Comparison of ENCODE assay signal across 10 cellular contexts in the genomic region with DNA sequence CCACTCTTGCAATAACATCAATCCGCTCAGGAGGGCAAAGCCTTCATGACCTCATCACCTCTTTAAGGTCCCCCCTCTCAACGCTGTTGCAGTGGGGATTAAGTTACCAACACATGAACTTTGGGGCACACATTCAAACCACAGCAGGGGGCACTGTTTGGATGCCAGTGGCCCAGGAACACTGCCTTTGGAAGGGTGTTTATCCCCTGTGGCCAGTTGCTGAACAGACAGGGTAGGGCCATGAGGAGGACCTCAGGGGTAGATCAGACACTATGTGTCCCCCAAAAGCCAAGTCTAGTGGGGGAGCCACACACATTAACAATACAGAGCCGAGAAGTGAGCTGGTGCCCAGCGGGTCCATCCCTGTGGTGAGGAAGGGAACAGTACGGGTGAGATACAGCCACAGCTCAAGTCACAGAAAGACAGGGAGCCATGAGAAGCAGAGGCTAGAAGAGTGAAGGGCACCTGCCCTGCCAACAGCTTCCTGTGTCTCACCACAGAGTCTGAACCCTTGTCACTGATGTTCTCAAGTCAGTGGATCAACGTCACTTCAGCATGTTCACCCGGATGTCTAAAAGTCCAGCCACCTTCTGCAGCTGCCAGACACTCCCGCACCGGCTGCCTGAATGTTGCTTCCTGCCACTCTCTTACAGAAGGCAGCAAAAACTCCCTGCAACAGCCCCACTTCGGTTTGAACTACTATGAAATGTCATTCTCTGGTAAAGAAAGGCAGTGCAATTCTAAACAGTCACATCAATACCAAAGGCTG. TPM values are rescaled to one million over a fixed set of nuclear protein-coding genes. Genes with fewer than 3 reads are reported as not detected.
DNase-seq lines count a peak whose midpoint lies in the region; ATAC-seq and FAIRE-seq lines count a peak whose summit lies in the region.
"Had no signal": no experiment of that assay in that cellular context is flagged by ENCODE, and none has a peak within 500 bp of the region (broad histone marks: within the 10 kb centered on the region; RNA-seq: fewer than 3 reads in every experiment).

No MANE protein-coding gene starts in this region.

- H3K36me3 ChIP-seq in esophagus (ENCODE audit: control insufficient read depth in 2 of 2, insufficient read depth in 2 of 2, low read length in 1 of 2) = no peaks in the 10 kb centered on the region

- DNase-seq in GM18507 (ENCODE audit: extremely low spot score, insufficient read length, low read depth) (peak; percentile 22), iPS-NIHi11 (ENCODE audit: low spot score) (no peak), NCI-H146 treated with DMSO at 0.1 percent for 48 hours (lab: John Stamatoyannopoulos, UW; ENCODE audit: unreplicated experiment) (no peak)
- DNase-seq in activated CD4-positive, CD25-positive, alpha-beta regulatory T cell treated with anti-CD3 and anti-CD28 coated beads, Interleukin-2, amount 50 U/mL, for 72 hours = peak; percentile 61
- peak; percentile 25 to 70 for DNase-seq in stimulated activated CD8-positive, alpha-beta memory T cell treated with anti-CD3 and anti-CD28 coated beads, Interleukin-4, amount 100 ng/mL, for 4 hours (ENCODE audit: low read depth in 2 of 2, low spot score in 1 of 2)

- H3K4me1 ChIP-seq in esophagus (ENCODE audit: control insufficient read depth in 2 of 2, insufficient read depth in 2 of 2, low read length in 1 of 2) = no peaks in the 10 kb centered on the region

- no peak overlapping the region for H3K4me3 ChIP-seq in esophagus (ENCODE audit: low read depth in 1 of 2, low read length in 2 of 2)
- H3K4me3 ChIP-seq: lung had no signal

- H3K27me3 ChIP-seq in esophagus (ENCODE audit: control insufficient read depth in 1 of 2, insufficient read depth in 2 of 2, low read length in 2 of 2) = no peaks in the 10 kb centered on the region

- ATAC-seq in HG03060 (IDR thresholded peaks at IDR 0.05; ENCODE audit: low read depth, unreplicated experiment) (peak; percentile 66), GM21360 (IDR thresholded peaks at IDR 0.05; ENCODE audit: unreplicated experiment) (no peak)

- FAIRE-seq in GM18507 (lab: Jason Lieb, UNC) = peak; percentile 59

- peak overlapping the region; percentile 16 to 17 for H3K27ac ChIP-seq in esophagus (ENCODE audit: low read depth in 2 of 2, low read length in 1 of 2)
- H3K27ac ChIP-seq: KMS-11 had no signal

- 62 to 72% methylated on average over 10 of the region's 10 CpGs for WGBS in esophagus, 2 donors

- H3K9me3 ChIP-seq in esophagus (ENCODE audit: control insufficient read depth in 2 of 2, insufficient read depth in 1 of 2, low read depth in 1 of 2, low read length in 1 of 2) = peaks cover 0 to 2% of the 10 kb centered on the region in 2 donors

RNA-seq across cellular contexts. Expression of a gene that starts 19.9 kb away (rescaled TPM):
- polyA plus RNA-seq in esophagus = 10 to 100 TPM; 14.5 to 27.2 TPM

RNA-seq across cellular contexts. Expression of a gene that starts 39.8 kb away (rescaled TPM):
- 1 to 10 TPM; 5.0 to 8.1 TPM for polyA plus RNA-seq in esophagus

RNA-seq across cellular contexts. Expression of a gene that starts 39.8 kb away (rescaled TPM):
- polyA plus RNA-seq in esophagus = under 1 TPM; 0.59 to 0.81 TPM

Comparison
In these comparisons a context has a peak if more than half of its experiments do, and no peak if none do; other contexts are left out.
1. DNase-seq: peak in GM18507 (single experiment), activated CD4-positive, CD25-positive, alpha-beta regulatory T cell treated with anti-CD3 and anti-CD28 coated beads, Interleukin-2, amount 50 U/mL, for 72 hours (single experiment) and stimulated activated CD8-positive, alpha-beta memory T cell treated with anti-CD3 and anti-CD28 coated beads, Interleukin-4, amount 100 ng/mL, for 4 hours (2 of 2); none in iPS-NIHi11 (single experiment) and NCI-H146 treated with DMSO at 0.1 percent for 48 hours (single experiment).